ENCODE assay signal across 9 cellular contexts in genomic region chr2:237441605-237442004, GRCh38. TPM values are rescaled to one million over a fixed set of nuclear protein-coding genes. Genes with fewer than 3 reads are reported as not detected.
DNase-seq lines count a peak whose midpoint lies in the region; ATAC-seq and TF ChIP-seq lines count a peak whose summit lies in the region.
"Had no signal": no experiment of that assay in that cellular context is flagged by ENCODE, and none has a peak within 500 bp of the region (broad histone marks: within the 10 kb centered on the region; RNA-seq: fewer than 3 reads in every experiment).

No MANE protein-coding gene starts in this region.

- H3K27ac Mint-ChIP-seq in activated CD8-positive, alpha-beta memory T cell treated with anti-CD3 and anti-CD28 coated beads, Interleukin-2, amount 10 ng/mL, durations not matched to agents 7 days and 5 days: peak overlapping the region; percentile 73

- H3K9me3 Mint-ChIP-seq in activated CD8-positive, alpha-beta memory T cell treated with anti-CD3 and anti-CD28 coated beads, Interleukin-2, amount 10 ng/mL, durations not matched to agents 7 days and 5 days (ENCODE audit: low read depth): no peaks in the 10 kb centered on the region

- H3K4me3 Mint-ChIP-seq in activated CD8-positive, alpha-beta memory T cell treated with anti-CD3 and anti-CD28 coated beads, Interleukin-2, amount 10 ng/mL, durations not matched to agents 7 days and 5 days: no peak overlapping the region

- DNase-seq in HCEC 1CT (peak; percentile 82), fibroblast of pulmonary artery (ENCODE audit: low read depth) (peak; percentile 70), glomerular visceral epithelial cell (ENCODE audit: extremely low spot score) (no peak), LoVo (ENCODE audit: low spot score) (no peak)
- DNase-seq in activated CD8-positive, alpha-beta memory T cell treated with anti-CD3 and anti-CD28 coated beads, Interleukin-2, amount 10 ng/mL, durations not matched to agents 7 days and 5 days: no peak
- DNase-seq in stimulated activated CD4-positive, alpha-beta T cell treated with anti-CD3 and anti-CD28 coated beads, Interleukin-4, amount 100 ng/mL, for 24 hours: peak; percentile 62
- DNase-seq: GOT3 had no signal

- peaks cover 17% of the 10 kb centered on the region for H3K36me3 Mint-ChIP-seq in activated CD8-positive, alpha-beta memory T cell treated with anti-CD3 and anti-CD28 coated beads, Interleukin-2, amount 10 ng/mL, durations not matched to agents 7 days and 5 days

- no peak overlapping the region for H3K4me3 ChIP-seq in fibroblast of pulmonary artery (replicated peaks; ENCODE audit: low read depth, low read length)

- ATAC-seq in activated CD8-positive, alpha-beta memory T cell treated with anti-CD3 and anti-CD28 coated beads, Interleukin-2, amount 10 ng/mL, durations not matched to agents 7 days and 5 days: no peak
- ATAC-seq in GM19023 (IDR thresholded peaks at IDR 0.05; ENCODE audit: unreplicated experiment) (no peak), HG03139 (IDR thresholded peaks at IDR 0.05; ENCODE audit: unreplicated experiment) (no peak)

- CTCF ChIA-PET in activated CD8-positive, alpha-beta memory T cell treated with anti-CD3 and anti-CD28 coated beads, Interleukin-2, amount 10 ng/mL, durations not matched to agents 7 days and 5 days (lab: Charles Lee): interaction anchor here (0.7 to 4.1 kb wide), 3 partner anchors 20 to 71 kb away, joined by 3 to 24 read pairs (median 5); no protein-coding TSS in a partner anchor

- no peak for TF ChIP-seq CTCF in fibroblast of pulmonary artery (IDR thresholded peaks at IDR 0.05; ENCODE audit: low read length, missing control alignments)

- H3K4me1 Mint-ChIP-seq in activated CD8-positive, alpha-beta memory T cell treated with anti-CD3 and anti-CD28 coated beads, Interleukin-2, amount 10 ng/mL, durations not matched to agents 7 days and 5 days: peaks cover 35% of the 10 kb centered on the region

- H3K27me3 Mint-ChIP-seq in activated CD8-positive, alpha-beta memory T cell treated with anti-CD3 and anti-CD28 coated beads, Interleukin-2, amount 10 ng/mL, durations not matched to agents 7 days and 5 days: no peaks in the 10 kb centered on the region

RNA-seq across cellular contexts. Expression of gene COL6A3, which starts 27.6 kb away (rescaled TPM):
- 1 to 10 TPM in 1 of 2 experiments, under 1 TPM in 1; 0.53 to 1.5 TPM for total RNA-seq in activated CD8-positive, alpha-beta memory T cell treated with anti-CD3 and anti-CD28 coated beads, Interleukin-2, amount 10 ng/mL, durations not matched to agents 7 days and 5 days

RNA-seq across cellular contexts. Expression of gene MLPH, which starts 45.4 kb away (rescaled TPM):
- total RNA-seq in activated CD8-positive, alpha-beta memory T cell treated with anti-CD3 and anti-CD28 coated beads, Interleukin-2, amount 10 ng/mL, durations not matched to agents 7 days and 5 days: not detected

Comparison
In these comparisons a context has a peak if more than half of its experiments do, and no peak if none do; other contexts are left out.
1. DNase-seq: peak in HCEC 1CT (single experiment), fibroblast of pulmonary artery (single experiment) and stimulated activated CD4-positive, alpha-beta T cell treated with anti-CD3 and anti-CD28 coated beads, Interleukin-4, amount 100 ng/mL, for 24 hours (single experiment); none in activated CD8-positive, alpha-beta memory T cell treated with anti-CD3 and anti-CD28 coated beads, Interleukin-2, amount 10 ng/mL, durations not matched to agents 7 days and 5 days (single experiment), glomerular visceral epithelial cell (single experiment) and LoVo (single experiment).